In genomic region chr19:35130761-35131720, GRCh38 we compare ENCODE assay signal across 24 cellular contexts. TPM values are rescaled to one million over a fixed set of nuclear protein-coding genes. Genes with fewer than 3 reads are reported as not detected.
"Had no signal": no experiment of that assay in that cellular context is flagged by ENCODE, and none has a peak within 500 bp of the region (broad histone marks: within the 10 kb centered on the region; RNA-seq: fewer than 3 reads in every experiment).

No MANE protein-coding gene starts in this region.

- H3K36me3 Mint-ChIP-seq: activated naive CD8-positive, alpha-beta T cell treated with anti-CD3 and anti-CD28 coated beads for 36 hours had no signal

- H3K9me3 Mint-ChIP-seq: activated CD8-positive, alpha-beta T cell treated with anti-CD3 and anti-CD28 coated beads for 36 hours; activated naive CD8-positive, alpha-beta T cell treated with anti-CD3 and anti-CD28 coated beads for 36 hours; activated T-cell treated with anti-CD3 and anti-CD28 coated beads, Interleukin-2, amount 50 U/mL, for 4 hours; dendritic cell treated with granulocyte-macrophage colony-stimulating factor and Interleukin-4, amounts not matched to agents 40 ng/mL and 50 ng/mL, for 4 days; T-helper 1 cell treated with Interleukin-12 subunit alpha and Interleukin-12 subunit beta and Interleukin-4 antibody, amounts not matched to agents 30 μg/mL and 1 μg/mL, for 36 hours had no signal

- DNase-seq: activated CD4-positive, alpha-beta T cell treated with anti-CD3 and anti-CD28 coated beads for 4 hours; activated CD8-positive, alpha-beta T cell treated with anti-CD3 and anti-CD28 coated beads for 36 hours; activated gamma-delta T cell; activated naive CD8-positive, alpha-beta T cell treated with anti-CD3 and anti-CD28 coated beads for 36 hours; activated T-cell treated with anti-CD3 and anti-CD28 coated beads, Interleukin-2, amount 50 U/mL, for 4 hours; anterior cingulate cortex; brain microvascular endothelial cell; effector memory CD8-positive, alpha-beta T cell; heart right ventricle; mesendoderm; right lobe of liver; stimulated activated CD4-positive, alpha-beta T cell treated with anti-CD3 and anti-CD28 coated beads, Interleukin-4, amount 100 ng/mL, for 4 hours; stimulated activated CD8-positive, alpha-beta memory T cell treated with anti-CD3 and anti-CD28 coated beads, Interleukin-4, amount 100 ng/mL, for 48 hours; stimulated activated naive CD4-positive, alpha-beta T cell treated with Interleukin-2 at 50 U/mL for 16 hours; substantia nigra had no signal

- H3K27me3 Mint-ChIP-seq: activated CD8-positive, alpha-beta T cell treated with anti-CD3 and anti-CD28 coated beads for 36 hours; activated naive CD8-positive, alpha-beta T cell treated with anti-CD3 and anti-CD28 coated beads for 36 hours; effector memory CD8-positive, alpha-beta T cell had no signal

- H3K27ac ChIP-seq: brain microvascular endothelial cell, right lobe of liver, upper lobe of left lung had no signal

- H3K27me3 ChIP-seq: gastroesophageal sphincter, heart right ventricle, right lobe of liver, upper lobe of left lung had no signal

- H3K4me3 ChIP-seq: heart right ventricle, right lobe of liver, smooth muscle cell, upper lobe of left lung had no signal

- H3K27ac Mint-ChIP-seq: activated CD8-positive, alpha-beta T cell treated with anti-CD3 and anti-CD28 coated beads for 36 hours; activated naive CD8-positive, alpha-beta T cell treated with anti-CD3 and anti-CD28 coated beads for 36 hours; dendritic cell treated with granulocyte-macrophage colony-stimulating factor and Interleukin-4, amounts not matched to agents 40 ng/mL and 50 ng/mL, for 4 days; effector memory CD8-positive, alpha-beta T cell; T-helper 1 cell treated with Interleukin-12 subunit alpha and Interleukin-12 subunit beta and Interleukin-4 antibody, amounts not matched to agents 30 μg/mL and 1 μg/mL, for 36 hours; WTC11 had no signal

- H3K36me3 ChIP-seq: brain microvascular endothelial cell, heart right ventricle, right lobe of liver, upper lobe of left lung had no signal

- H3K9me3 ChIP-seq: gastroesophageal sphincter, heart right ventricle, right lobe of liver, upper lobe of left lung had no signal

- H3K4me3 Mint-ChIP-seq: activated CD8-positive, alpha-beta T cell treated with anti-CD3 and anti-CD28 coated beads for 36 hours; activated naive CD8-positive, alpha-beta T cell treated with anti-CD3 and anti-CD28 coated beads for 36 hours; activated T-cell treated with anti-CD3 and anti-CD28 coated beads, Interleukin-2, amount 50 U/mL, for 4 hours; dendritic cell treated with granulocyte-macrophage colony-stimulating factor and Interleukin-4, amounts not matched to agents 40 ng/mL and 50 ng/mL, for 4 days; effector memory CD8-positive, alpha-beta T cell; T-helper 1 cell treated with Interleukin-12 subunit alpha and Interleukin-12 subunit beta and Interleukin-4 antibody, amounts not matched to agents 30 μg/mL and 1 μg/mL, for 36 hours; WTC11 had no signal

- ATAC-seq: activated CD8-positive, alpha-beta T cell treated with anti-CD3 and anti-CD28 coated beads for 36 hours; activated T-cell treated with anti-CD3 and anti-CD28 coated beads, Interleukin-2, amount 50 U/mL, for 4 hours; effector memory CD8-positive, alpha-beta T cell; gastroesophageal sphincter; heart right ventricle; WTC11 had no signal

- H3K4me1 Mint-ChIP-seq: activated naive CD8-positive, alpha-beta T cell treated with anti-CD3 and anti-CD28 coated beads for 36 hours had no signal

RNA-seq across cellular contexts. Expression of gene LGI4, which starts 3.8 kb away (rescaled TPM):
- total RNA-seq: activated naive CD8-positive, alpha-beta T cell treated with anti-CD3 and anti-CD28 coated beads for 36 hours; pulmonary artery endothelial cell had no signal

RNA-seq across cellular contexts. Expression of gene FXYD1, which starts 7.6 kb away (rescaled TPM):
- total RNA-seq: osteoblast had no signal

RNA-seq across cellular contexts. Expression of gene FXYD7, which starts 12.0 kb away (rescaled TPM):
- total RNA-seq: gastroesophageal sphincter, osteoblast, pulmonary artery endothelial cell, smooth muscle cell had no signal

RNA-seq across cellular contexts. Expression of gene FXYD3, which starts 15.4 kb away (rescaled TPM):
- total RNA-seq: activated CD8-positive, alpha-beta T cell treated with anti-CD3 and anti-CD28 coated beads for 36 hours; activated naive CD8-positive, alpha-beta T cell treated with anti-CD3 and anti-CD28 coated beads for 36 hours; liver; osteoblast; pulmonary artery endothelial cell had no signal
